19 cellular contexts compared by ENCODE assay signal in the genomic region with DNA sequence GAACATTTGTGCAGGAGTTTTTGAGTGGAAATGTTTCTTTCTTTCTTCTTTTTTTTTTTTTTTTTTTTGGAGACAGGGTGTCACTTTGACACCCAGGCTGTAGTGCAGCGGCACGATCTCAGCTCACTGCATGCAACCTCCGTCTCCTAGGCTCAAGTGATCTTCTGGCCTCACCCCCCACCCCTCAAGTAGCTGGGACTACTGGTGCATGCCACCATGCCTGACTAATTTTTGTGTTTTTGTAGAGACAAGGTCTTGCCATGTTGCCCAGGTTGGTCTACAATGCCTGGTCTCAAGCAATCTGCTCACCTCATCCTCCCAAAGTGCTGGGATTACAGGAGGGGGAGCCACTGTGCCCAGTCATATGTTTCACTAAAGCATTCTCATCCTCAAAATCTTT.
DNase-seq lines count a peak whose midpoint lies in the region; ATAC-seq, FAIRE-seq and TF ChIP-seq lines count a peak whose summit lies in the region.
"Had no signal": no experiment of that assay in that cellular context is flagged by ENCODE, and none has a peak within 500 bp of the region (broad histone marks: within the 10 kb centered on the region; RNA-seq: fewer than 3 reads in every experiment).

No MANE protein-coding gene starts in this region.

- no peak for TF ChIP-seq POLR2A in GM12892 (IDR thresholded peaks at IDR 0.05; ENCODE audit: low read depth, low read length)

- H3K4me3 Mint-ChIP-seq in naive B cell = peak overlapping the region in 6 of 8 donors; percentile 28 to 84 (median 70)
- no peak overlapping the region for H3K4me3 Mint-ChIP-seq in effector memory CD8-positive, alpha-beta T cell
- H3K4me3 Mint-ChIP-seq: CD14-positive monocyte; CD8-positive, alpha-beta memory T cell; HFFc6 had no signal

- H2AFZ ChIP-seq in OCI-LY1 (ENCODE audit: low read length) = no peak overlapping the region

- no peaks in the 10 kb centered on the region for H3K79me2 ChIP-seq in OCI-LY1 (ENCODE audit: insufficient read depth, low read length)

- H3K9me3 ChIP-seq in BLaER1 (no peaks in the 10 kb centered on the region; the same call in 1 of the 2 replicates), OCI-LY1 (ENCODE audit: low read length) (no peaks in the 10 kb centered on the region), HAP-1 (no peaks in the 10 kb centered on the region)
- H3K9me3 ChIP-seq: Caco-2 had no signal

- H3K4me1 ChIP-seq in BLaER1 = peaks cover 91% of the 10 kb centered on the region
- peaks cover 86% of the 10 kb centered on the region for H3K4me1 ChIP-seq in OCI-LY1 (ENCODE audit: insufficient read depth, low read length, severe bottlenecking)
- H3K4me1 ChIP-seq in HAP-1 = peaks cover 2% of the 10 kb centered on the region
- H3K4me1 ChIP-seq: Caco-2 had no signal

- H3K4me3 ChIP-seq in BLaER1 (peak overlapping the region; percentile 64), OCI-LY1 (ENCODE audit: low read depth, low read length, poor library complexity, severe bottlenecking) (peak overlapping the region; percentile 9), HAP-1 (no peak overlapping the region)

- peaks cover 0 to 20% (median 7%) of the 10 kb centered on the region in 7 donors for H3K9me3 Mint-ChIP-seq in naive B cell
- H3K9me3 Mint-ChIP-seq in effector memory CD8-positive, alpha-beta T cell = no peaks in the 10 kb centered on the region
- H3K9me3 Mint-ChIP-seq: HFFc6 had no signal

- H3K27ac ChIP-seq in BLaER1 = peak overlapping the region; percentile 95
- peak overlapping the region; percentile 95 for H3K27ac ChIP-seq in OCI-LY1 (ENCODE audit: low read depth, low read length, poor library complexity, severe bottlenecking)

- ATAC-seq in naive B cell (ENCODE audit: low read depth in 2 of 2) = peak; percentile 15 to 29
- no peak for ATAC-seq in effector memory CD8-positive, alpha-beta T cell (replicated peaks)

- peaks cover 0 to 14% of the 10 kb centered on the region in 2 donors for H3K36me3 Mint-ChIP-seq in naive B cell
- no peaks in the 10 kb centered on the region for H3K36me3 Mint-ChIP-seq in effector memory CD8-positive, alpha-beta T cell (ENCODE audit: insufficient read depth)
- H3K36me3 Mint-ChIP-seq: CD14-positive monocyte; CD8-positive, alpha-beta memory T cell; IgD-negative memory B cell had no signal

- H3K4me2 ChIP-seq in BLaER1 (peak overlapping the region; percentile 78), OCI-LY1 (ENCODE audit: low read length) (peak overlapping the region; percentile 65)

- TF ChIP-seq CTCF in OCI-LY1 (IDR thresholded peaks at IDR 0.05; ENCODE audit: low read length) = no peak

- H3K36me3 ChIP-seq in BLaER1 (peaks cover 44% of the 10 kb centered on the region), OCI-LY1 (ENCODE audit: insufficient read depth, low read length) (no peaks in the 10 kb centered on the region), HAP-1 (replicated peaks) (no peaks in the 10 kb centered on the region)

- H4K20me1 ChIP-seq in BLaER1 = no peaks in the 10 kb centered on the region
- H4K20me1 ChIP-seq in OCI-LY1 (ENCODE audit: insufficient read depth, low read length) = no peaks in the 10 kb centered on the region

- H3K27me3 ChIP-seq in BLaER1 (no peaks in the 10 kb centered on the region), OCI-LY1 (ENCODE audit: insufficient read depth, low read length) (no peaks in the 10 kb centered on the region), HAP-1 (ENCODE audit: low read depth) (no peaks in the 10 kb centered on the region)

- no peak for DNase-seq in GM12892 (ENCODE audit: insufficient read length)
- DNase-seq in naive B cell = no peak
- DNase-seq in dermis blood vessel endothelial cell = no peak
- DNase-seq in effector memory CD8-positive, alpha-beta T cell = no peak
- DNase-seq in HAP-1 (ENCODE audit: low spot score in 2 of 2) = no peak
- DNase-seq in midbrain (lab: John Stamatoyannopoulos, UW) = no peak
- DNase-seq: 8988T; AML-193; Caco-2; CD8-positive, alpha-beta memory T cell; DND-41; GF-D8; HCEC 1CT; HFFc6 had no signal

- in situ Hi-C loops in HAP-1 (cut with MboI; ENCODE audit: low sequenced_read_pairs) = no loop called here

- H3K9me2 ChIP-seq in OCI-LY1 (ENCODE audit: low read depth, low read length) = no peaks in the 10 kb centered on the region

- H3K27me3 Mint-ChIP-seq in naive B cell = no peaks in the 10 kb centered on the region
- H3K27me3 Mint-ChIP-seq in effector memory CD8-positive, alpha-beta T cell = peaks cover 12 to 31% of the 10 kb centered on the region in 2 donors
- H3K27me3 Mint-ChIP-seq: IgD-negative memory B cell had no signal

- peak; percentile 74 for FAIRE-seq in GM12892 (lab: Jason Lieb, UNC)
- FAIRE-seq: H1 had no signal

- H3F3A ChIP-seq in OCI-LY1 (ENCODE audit: insufficient read depth, low read length) = peaks cover under 1% of the 10 kb centered on the region; the same call in 1 of the 2 replicates

- H3K4me1 Mint-ChIP-seq in naive B cell = peaks cover 36 to 74% (median 45%) of the 10 kb centered on the region in 3 donors
- H3K4me1 Mint-ChIP-seq in effector memory CD8-positive, alpha-beta T cell (ENCODE audit: low read depth in 2 of 2) = no peaks in the 10 kb centered on the region
- H3K4me1 Mint-ChIP-seq: CD8-positive, alpha-beta memory T cell had no signal

- peak overlapping the region in 2 of 6 donors; percentile 11 to 25 for H3K27ac Mint-ChIP-seq in naive B cell
- H3K27ac Mint-ChIP-seq in effector memory CD8-positive, alpha-beta T cell = no peak overlapping the region
- H3K27ac Mint-ChIP-seq: CD14-positive monocyte; CD8-positive, alpha-beta memory T cell; HFFc6; IgD-negative memory B cell had no signal

- H3K9ac ChIP-seq in BLaER1 = peak overlapping the region; percentile 91
- H3K9ac ChIP-seq in OCI-LY1 (ENCODE audit: low read length) = peak overlapping the region; percentile 62

Comparison
In these comparisons a context has a peak if more than half of its experiments do, and no peak if none do; other contexts are left out.
1. H3K4me3 Mint-ChIP-seq: peak in naive B cell (6 of 8); none in effector memory CD8-positive, alpha-beta T cell (0 of 2).